Comparison of ENCODE assay signal across 4 cellular contexts in the genomic region with DNA sequence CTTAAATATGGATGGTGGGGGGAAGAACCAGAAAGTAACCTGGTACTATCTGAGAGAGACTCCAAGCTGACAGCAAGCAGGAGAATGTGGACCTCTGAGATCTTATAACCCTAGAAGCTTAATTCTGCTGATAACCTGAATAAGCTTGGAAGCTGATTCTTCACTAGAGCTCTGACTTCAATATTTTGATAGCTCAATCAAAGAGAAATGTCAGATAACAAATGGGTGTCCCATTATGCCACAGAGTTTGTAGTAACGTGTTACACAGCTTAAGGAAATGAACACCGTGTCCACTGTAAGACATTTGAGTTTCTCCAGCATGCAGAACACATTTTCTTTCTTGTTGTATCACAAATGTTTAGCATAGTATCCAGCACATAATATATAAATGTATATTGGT.
"Had no signal": no experiment of that assay in that cellular context is flagged by ENCODE, and none has a peak within 500 bp of the region (broad histone marks: within the 10 kb centered on the region; RNA-seq: fewer than 3 reads in every experiment).

No MANE protein-coding gene starts in this region.

- H3K4me3 ChIP-seq: K562 had no signal

- H3K4me2 ChIP-seq: KMS-11 had no signal

- H3K9ac ChIP-seq: KMS-11 had no signal

- H3K27ac ChIP-seq: HL-60, KMS-11 had no signal

- ATAC-seq: HepG2, K562 had no signal
